ENCODE assay signal across 31 cellular contexts in genomic region chr5:87369431-87369830, GRCh38.
"Had no signal": no experiment of that assay in that cellular context is flagged by ENCODE, and none has a peak within 500 bp of the region (broad histone marks: within the 10 kb centered on the region; RNA-seq: fewer than 3 reads in every experiment).

No MANE protein-coding gene starts in this region.

- H3K4me1 Mint-ChIP-seq: mesothelial cell of epicardium, nephron progenitor cell, neural progenitor cell had no signal

- DNase-seq: hypothalamus; immature natural killer cell; islet precursor cell; kidney glomerular epithelial cell; left cardiac atrium; lower lobe of right lung; mammary epithelial cell; mesendoderm; naive B cell; natural killer cell; nephron progenitor cell; occipital lobe; psoas muscle; right lobe of liver; stimulated activated CD4-positive, alpha-beta T cell treated with anti-CD3 and anti-CD28 coated beads, Interleukin-12 subunit alpha, Interleukin-12 subunit beta, amount 100 ng/mL, for 4 hours; stimulated activated CD4-positive, alpha-beta T cell treated with anti-CD3 and anti-CD28 coated beads, Interleukin-15, amount 100 ng/mL, for 24 hours; stimulated activated CD4-positive, alpha-beta T cell treated with anti-CD3 and anti-CD28 coated beads, Interleukin-2, amount 100 ng/mL, for 24 hours; stimulated activated CD4-positive, alpha-beta T cell treated with anti-CD3 and anti-CD28 coated beads, Interleukin-4, amount 100 ng/mL, for 1 hour; stimulated activated naive B cell treated with anti-CD40 and anti-IgM and Interleukin-4, amounts not matched to agents 10 μg/mL and 1 μg/mL and 100 μg/mL, for 72 hours; stimulated activated naive CD8-positive, alpha-beta T cell treated with anti-CD3 and anti-CD28 coated beads, Interleukin-15, Interleukin-2, amounts not matched to agents 100 U/mL and 50 U/mL, for 24 hours; stomach; testis; thyroid gland; transverse colon; upper lobe of left lung had no signal

- H3K9me3 ChIP-seq: lower lobe of right lung, neutrophil, psoas muscle, right lobe of liver, stomach, testis, thyroid gland, transverse colon, upper lobe of left lung, vagina had no signal

- H3K27me3 Mint-ChIP-seq: naive B cell; stimulated activated naive B cell treated with anti-CD40 and anti-IgM and Interleukin-4, amounts not matched to agents 10 μg/mL and 1 μg/mL and 100 μg/mL, for 72 hours had no signal

- H3K9me3 Mint-ChIP-seq: immature natural killer cell; mesothelial cell of epicardium; naive B cell; natural killer cell; nephron progenitor cell; neural progenitor cell; stimulated activated naive B cell treated with anti-CD40 and anti-IgM and Interleukin-4, amounts not matched to agents 10 μg/mL and 1 μg/mL and 100 μg/mL, for 72 hours had no signal

- H3K4me3 Mint-ChIP-seq: immature natural killer cell; mesothelial cell of epicardium; naive B cell; natural killer cell; nephron progenitor cell; neural progenitor cell; stimulated activated naive B cell treated with anti-CD40 and anti-IgM and Interleukin-4, amounts not matched to agents 10 μg/mL and 1 μg/mL and 100 μg/mL, for 72 hours had no signal

- H3K27ac ChIP-seq: lower lobe of right lung, neural progenitor cell, neutrophil, parathyroid adenoma, psoas muscle, right lobe of liver, stomach, thyroid gland, transverse colon, upper lobe of left lung, vagina had no signal

- H3K4me3 ChIP-seq: lower lobe of right lung, neural progenitor cell, psoas muscle, right lobe of liver, stomach, testis, thyroid gland, transverse colon, upper lobe of left lung, vagina had no signal

- H3K27ac Mint-ChIP-seq: mesothelial cell of epicardium; natural killer cell; nephron progenitor cell; neural progenitor cell; stimulated activated naive B cell treated with anti-CD40 and anti-IgM and Interleukin-4, amounts not matched to agents 10 μg/mL and 1 μg/mL and 100 μg/mL, for 72 hours had no signal

- H3K4me1 ChIP-seq: lower lobe of right lung, neural progenitor cell, parathyroid adenoma, right lobe of liver, testis, thyroid gland, transverse colon, upper lobe of left lung, vagina had no signal

- H3K36me3 ChIP-seq: thyroid gland had no signal

- ATAC-seq: left cardiac atrium; left lobe of liver; lower lobe of right lung; natural killer cell; psoas muscle; right lobe of liver; stimulated activated naive B cell treated with anti-CD40 and anti-IgM and Interleukin-4, amounts not matched to agents 10 μg/mL and 1 μg/mL and 100 μg/mL, for 72 hours; stimulated activated naive CD8-positive, alpha-beta T cell treated with anti-CD3 and anti-CD28 coated beads, Interleukin-15, Interleukin-2, amounts not matched to agents 100 U/mL and 50 U/mL, for 24 hours had no signal

- H3K27me3 ChIP-seq: neural progenitor cell, neutrophil, right lobe of liver, stomach, testis, thyroid gland, transverse colon, upper lobe of left lung, vagina had no signal
